24 cellular contexts compared by ENCODE assay signal in the genomic region with DNA sequence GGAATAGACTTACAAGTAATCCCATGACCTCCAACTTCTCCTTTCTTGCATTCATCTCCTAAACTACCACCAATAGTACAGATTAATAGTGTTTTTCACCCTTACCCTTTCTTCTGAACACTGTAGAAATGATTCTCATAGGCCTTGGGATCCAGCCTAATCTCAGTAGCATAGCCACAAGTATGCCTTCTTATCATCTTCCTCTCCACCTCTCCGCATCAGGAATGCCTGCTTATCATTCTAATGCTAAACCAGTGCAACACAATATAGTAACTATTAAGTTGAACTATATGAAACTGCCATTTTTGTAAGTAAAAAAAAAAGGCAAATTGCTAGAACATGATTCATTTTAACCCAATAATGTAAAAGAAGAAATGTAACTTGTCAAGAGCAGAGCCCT.
"Had no signal": no experiment of that assay in that cellular context is flagged by ENCODE, and none has a peak within 500 bp of the region (broad histone marks: within the 10 kb centered on the region; RNA-seq: fewer than 3 reads in every experiment).

No MANE protein-coding gene starts in this region.

- ATAC-seq: gastrocnemius medialis; left cardiac atrium; left ventricle myocardium superior; mucosa of descending colon; natural killer cell treated with Interleukin-12 subunit alpha and Interleukin-12 subunit beta and Interleukin-15 and Interleukin-18, amount 100 ng/mL, for 72 hours; right cardiac atrium; stimulated activated naive CD8-positive, alpha-beta T cell treated with anti-CD3 and anti-CD28 coated beads, Interleukin-15, Interleukin-2, amounts not matched to agents 100 U/mL and 50 U/mL, for 24 hours had no signal

- H3K27me3 Mint-ChIP-seq: activated CD4-positive, alpha-beta T cell treated with anti-CD3 and anti-CD28 coated beads, Interleukin-2, amount 10 ng/mL, durations not matched to agents 7 days and 5 days; central memory CD8-positive, alpha-beta T cell; natural killer cell treated with Interleukin-12 subunit alpha and Interleukin-12 subunit beta and Interleukin-15 and Interleukin-18, amount 100 ng/mL, for 72 hours had no signal

- H3K9me3 Mint-ChIP-seq: central memory CD8-positive, alpha-beta T cell had no signal

- H3K36me3 Mint-ChIP-seq: natural killer cell treated with Interleukin-12 subunit alpha and Interleukin-12 subunit beta and Interleukin-15 and Interleukin-18, amount 100 ng/mL, for 72 hours had no signal

- H3K27ac Mint-ChIP-seq: activated CD4-positive, alpha-beta T cell treated with anti-CD3 and anti-CD28 coated beads, Interleukin-2, amount 10 ng/mL, durations not matched to agents 7 days and 5 days; activated T-helper 2 cell treated with anti-CD3 and anti-CD28 coated beads, Interferon-gamma antibody, Interleukin-2, Interleukin-4, amounts not matched to agents 10 μg/mL and 5 μg/mL and 100 μg/mL, durations not matched to agents 14 hours and 24 hours and 36 hours; natural killer cell treated with Interleukin-12 subunit alpha and Interleukin-12 subunit beta and Interleukin-15 and Interleukin-18, amount 100 ng/mL, for 72 hours had no signal

- H3K4me3 ChIP-seq: esophagus muscularis mucosa, gastrocnemius medialis, mucosa of descending colon, SK-N-MC, spleen, upper lobe of left lung, vagina had no signal

- DNase-seq: activated CD4-positive, alpha-beta T cell treated with anti-CD3 and anti-CD28 coated beads, Interleukin-2, amount 10 ng/mL, durations not matched to agents 7 days and 5 days; activated naive CD4-positive, alpha-beta T cell treated with Interleukin-2 at 50 U/mL for 16 hours; activated T-cell treated with anti-CD3 and anti-CD28 coated beads for 4 hours; amniotic stem cell; dermis blood vessel endothelial cell; effector CD4-positive, alpha-beta T cell; gastrocnemius medialis; glutamatergic neuron; left cardiac atrium; left ventricle myocardium superior; mucosa of descending colon; posterior cingulate gyrus; right cardiac atrium; SIG-M5; spleen; stimulated activated naive CD8-positive, alpha-beta T cell treated with anti-CD3 and anti-CD28 coated beads, Interleukin-15, Interleukin-2, amounts not matched to agents 100 U/mL and 50 U/mL, for 24 hours; substantia nigra; upper lobe of left lung had no signal

- H3K4me3 Mint-ChIP-seq: activated CD4-positive, alpha-beta T cell treated with anti-CD3 and anti-CD28 coated beads, Interleukin-2, amount 10 ng/mL, durations not matched to agents 7 days and 5 days; central memory CD8-positive, alpha-beta T cell; natural killer cell treated with Interleukin-12 subunit alpha and Interleukin-12 subunit beta and Interleukin-15 and Interleukin-18, amount 100 ng/mL, for 72 hours had no signal
